ENCODE assay signal across 1 cellular context in genomic region chr6:45420083-45420908, GRCh38.
A peak's percentile ranks its signal among the peaks of the same experiment; 100 is the strongest.
TF ChIP-seq lines count a peak whose summit lies in the region.

No MANE protein-coding gene starts in this region.

TF ChIP-seq in HepG2, 621 proteins besides CTCF, POLR2A, EP300 and RAD21 (continued from another document):
- TF ChIP-seq ZBTB40 (IDR thresholded peaks at IDR 0.05) (no peak), ZBTB40 (CRISPR knock-in tag; IDR thresholded peaks at IDR 0.05) (no peak), YY1 (IDR thresholded peaks at IDR 0.05; ENCODE audit: insufficient read depth, insufficient replicate concordance, low read depth, low read length) (no peak), REPIN1 (CRISPR knock-in tag; IDR thresholded peaks at IDR 0.05; ENCODE audit: borderline replicate concordance, low read depth) (no peak), ZNF33B (CRISPR knock-in tag; IDR thresholded peaks at IDR 0.05) (0 out of 2 replicates have a peak, but pooled peaks have one; percentile 30), ZNF44 (CRISPR knock-in tag; IDR thresholded peaks at IDR 0.05) (0 out of 2 replicates have a peak, but pooled peaks have one; percentile 13), RNF2 (conservative IDR thresholded peaks at IDR 0.05; ENCODE audit: low read depth) (peak; percentile 21; the same call in 1 of the 2 replicates), ZFP91 (CRISPR knock-in tag; IDR thresholded peaks at IDR 0.05; ENCODE audit: borderline replicate concordance) (0 out of 2 replicates have a peak, but pooled peaks have one; percentile 23), EZH2 (conservative IDR thresholded peaks at IDR 0.05; ENCODE audit: low read depth, low read length) (peak; percentile 66; the same call in 1 of the 2 replicates)
TF ChIP-seq in HepG2: peak in this region for 5.
